Comparison of ENCODE assay signal across 20 cellular contexts in the genomic region with DNA sequence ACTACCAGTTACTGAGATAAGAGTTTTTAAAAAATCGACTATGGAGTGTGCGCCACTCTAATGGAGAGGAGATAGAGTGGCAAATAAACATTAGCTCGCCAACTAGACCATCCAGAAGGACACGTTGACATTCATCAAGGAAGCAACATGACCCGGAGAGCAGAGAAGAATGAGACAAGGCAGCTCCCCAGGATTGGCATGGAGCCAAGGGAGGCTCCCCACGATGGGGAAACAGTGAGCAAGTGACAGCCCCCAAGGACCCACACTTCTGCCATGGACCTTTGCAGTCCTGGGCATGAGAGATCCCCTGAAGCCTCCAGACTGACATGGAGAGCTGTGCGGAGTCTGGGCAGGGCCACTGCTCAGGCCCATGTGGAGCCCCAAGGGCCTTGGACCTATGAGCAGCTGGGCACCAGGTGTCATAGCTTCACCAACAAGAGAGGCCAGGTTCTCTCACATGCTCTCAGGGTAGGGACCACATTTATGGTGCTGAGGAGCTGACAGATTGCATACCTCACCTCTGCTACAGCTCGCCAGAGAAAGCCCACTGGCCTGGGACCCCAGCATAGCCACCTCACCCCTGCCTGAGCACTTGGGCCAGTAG.
"Had no signal": no experiment of that assay in that cellular context is flagged by ENCODE, and none has a peak within 500 bp of the region (broad histone marks: within the 10 kb centered on the region; RNA-seq: fewer than 3 reads in every experiment).

No MANE protein-coding gene starts in this region.

- DNase-seq: effector memory CD8-positive, alpha-beta T cell; foreskin keratinocyte; kidney; left cardiac atrium; left ventricle myocardium inferior; lower lobe of right lung; mesenchymal stem cell; naive B cell; psoas muscle; retina; right lobe of liver; stimulated activated CD4-positive, alpha-beta T cell treated with anti-CD3 and anti-CD28 coated beads, Interleukin-15, amount 100 ng/mL, for 24 hours; stimulated activated CD4-positive, alpha-beta T cell treated with anti-CD3 and anti-CD28 coated beads, Interleukin-1b, Interleukin-23, amount 100 ng/mL, for 48 hours; stimulated activated CD4-positive, alpha-beta T cell treated with anti-CD3 and anti-CD28 coated beads, Interleukin-4, amount 100 ng/mL, for 24 hours; stimulated activated naive CD4-positive, alpha-beta T cell; stomach; substantia nigra; transverse colon had no signal

- H3K36me3 Mint-ChIP-seq: naive B cell had no signal

- ATAC-seq: effector memory CD8-positive, alpha-beta T cell; foreskin keratinocyte; left cardiac atrium; lower lobe of right lung; psoas muscle; right lobe of liver had no signal

- H3K9me3 Mint-ChIP-seq: dendritic cell treated with granulocyte-macrophage colony-stimulating factor and Interleukin-4, amounts not matched to agents 40 ng/mL and 50 ng/mL, for 4 days; effector memory CD8-positive, alpha-beta T cell; naive B cell had no signal

- H3K4me3 Mint-ChIP-seq: dendritic cell treated with granulocyte-macrophage colony-stimulating factor and Interleukin-4, amounts not matched to agents 40 ng/mL and 50 ng/mL, for 4 days; effector memory CD8-positive, alpha-beta T cell; naive B cell; nephron had no signal

- H3K4me1 Mint-ChIP-seq: nephron had no signal

- H3K27ac Mint-ChIP-seq: dendritic cell treated with granulocyte-macrophage colony-stimulating factor and Interleukin-4, amounts not matched to agents 40 ng/mL and 50 ng/mL, for 4 days; effector memory CD8-positive, alpha-beta T cell; nephron had no signal

- H3K27me3 Mint-ChIP-seq: naive B cell had no signal
